ENCODE assay signal across 9 cellular contexts in the genomic region with DNA sequence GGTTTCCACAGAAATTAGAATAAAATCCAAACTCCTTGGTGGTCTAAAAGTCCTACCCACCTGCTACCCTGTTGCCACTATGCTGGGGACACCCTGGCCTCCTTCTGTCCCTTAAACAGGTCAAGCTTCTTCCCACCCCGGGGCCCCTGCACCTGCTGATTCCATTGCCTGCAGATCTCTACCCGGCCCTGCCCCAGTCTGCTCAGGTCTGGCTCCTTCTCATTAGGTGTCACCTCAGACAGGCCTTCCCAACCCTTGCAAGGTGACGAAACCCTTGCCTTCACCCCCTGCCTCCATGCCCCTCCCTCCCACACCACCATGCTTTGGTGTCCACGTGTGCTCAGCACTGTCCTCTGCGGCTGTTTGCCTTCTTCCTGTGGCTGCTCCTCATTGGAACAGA.
"Had no signal": no experiment of that assay in that cellular context is flagged by ENCODE, and none has a peak within 500 bp of the region (broad histone marks: within the 10 kb centered on the region; RNA-seq: fewer than 3 reads in every experiment).

No MANE protein-coding gene starts in this region.

- H2AFZ ChIP-seq: GM23248, GM23338 had no signal

- H3K27ac ChIP-seq: GM23248 had no signal

- H3K27ac Mint-ChIP-seq: GM23338, H9, HFFc6 had no signal

- H3K9ac ChIP-seq: GM23248 had no signal

- H3K4me1 ChIP-seq: HAP-1 had no signal

- H3K4me3 Mint-ChIP-seq: GM23338, H9, HFFc6 had no signal

- H3K4me1 Mint-ChIP-seq: GM23338 had no signal

- H3K9me3 ChIP-seq: HAP-1 had no signal

- H3K4me2 ChIP-seq: GM23338 had no signal

- H3K4me3 ChIP-seq: GM23248, GM23338, HAP-1 had no signal

- DNase-seq: GM23248, GOT3, H7, H9, HCEC 1CT, HFFc6 had no signal

- ATAC-seq: GM23338, HCT116 had no signal

- H3K36me3 ChIP-seq: HAP-1 had no signal
